In the genomic region with DNA sequence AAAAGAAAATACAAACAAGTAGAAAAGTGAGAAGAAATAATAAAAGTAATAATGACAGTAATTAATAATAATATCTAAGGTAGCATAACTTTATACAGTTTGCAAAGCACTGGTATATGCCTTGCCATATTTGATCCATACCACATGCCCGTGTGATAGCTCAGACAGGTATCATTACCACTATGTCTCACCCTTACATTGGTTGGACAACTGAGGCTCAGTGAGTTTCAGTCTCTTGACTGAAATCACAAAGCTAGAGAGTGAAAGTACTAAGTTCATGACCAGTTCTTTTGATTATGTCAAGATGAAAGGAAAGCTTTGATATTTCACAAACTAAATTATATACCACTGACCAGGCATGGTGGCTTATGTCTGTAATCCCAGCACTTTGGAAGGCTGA, we compare ENCODE assay signal across 26 cellular contexts.
"Had no signal": no experiment of that assay in that cellular context is flagged by ENCODE, and none has a peak within 500 bp of the region (broad histone marks: within the 10 kb centered on the region; RNA-seq: fewer than 3 reads in every experiment).

No MANE protein-coding gene starts in this region.

- ATAC-seq: activated naive CD4-positive, alpha-beta T cell treated with anti-CD3 and anti-CD28 coated beads, Interleukin-2, amount 50 U/mL, for 72 hours; activated T-cell treated with anti-CD3 and anti-CD28 coated beads, Interleukin-2, amount 50 U/mL, for 4 hours; body of pancreas; Panc1 had no signal

- DNase-seq: activated CD4-positive, alpha-beta T cell treated with anti-CD3 and anti-CD28 coated beads, Interleukin-2, amount 10 ng/mL, durations not matched to agents 24 days and 14 days; activated CD4-positive, alpha-beta T cell treated with anti-CD3 and anti-CD28 coated beads, Interleukin-2, amount 50 U/mL, for 48 hours; activated CD8-positive, alpha-beta memory T cell treated with anti-CD3 and anti-CD28 coated beads, Interleukin-2, amount 50 U/mL, for 4 hours; activated gamma-delta T cell treated with Interleukin-2 at 50 U/mL for 16 hours; activated naive CD4-positive, alpha-beta T cell treated with anti-CD3 and anti-CD28 coated beads for 36 hours; activated T-cell treated with anti-CD3 and anti-CD28 coated beads for 4 hours; activated T-cell treated with anti-CD3 and anti-CD28 coated beads, Interleukin-2, amount 50 U/mL, for 4 hours; adrenal gland; body of pancreas; MG63; NCI-H1048; NCI-H1105 treated with DMSO at 0.1 percent for 48 hours; NCI-H1436; NCI-H1694; NCI-H2029; NCI-H345; NCI-H524 treated with DMSO at 0.1 percent for 48 hours; RPMI8226; SHP77 treated with DMSO at 0.1 percent for 48 hours; SK-N-SH had no signal

- H3K4me3 ChIP-seq: adrenal gland, body of pancreas, breast epithelium, MG63, SJSA1 had no signal

- H3K27ac ChIP-seq: adrenal gland, body of pancreas, breast epithelium, SJSA1 had no signal

- H3K36me3 ChIP-seq: adrenal gland, breast epithelium, MG63, SJSA1 had no signal

- H3K4me2 ChIP-seq: SK-N-SH had no signal

- H3K9ac ChIP-seq: SK-N-SH had no signal

- FAIRE-seq: astrocyte, TTC549 had no signal

- H3K4me1 ChIP-seq: adrenal gland, body of pancreas, breast epithelium, SJSA1 had no signal

- H3K9me3 ChIP-seq: adrenal gland, body of pancreas, breast epithelium, MG63, SJSA1, SK-N-SH had no signal

- H3K27me3 ChIP-seq: adrenal gland, body of pancreas, breast epithelium, MG63, SJSA1 had no signal
